Comparison of ENCODE assay signal across 10 cellular contexts in genomic region chr9:14372437-14373318, GRCh38. TPM values are rescaled to one million over a fixed set of nuclear protein-coding genes. Genes with fewer than 3 reads are reported as not detected.
A peak's percentile ranks its signal among the peaks of the same experiment; 100 is the strongest.
DNase-seq lines count a peak whose midpoint lies in the region; ATAC-seq, FAIRE-seq and TF ChIP-seq lines count a peak whose summit lies in the region.
"Had no signal": no experiment of that assay in that cellular context is flagged by ENCODE, and none has a peak within 500 bp of the region (broad histone marks: within the 10 kb centered on the region; RNA-seq: fewer than 3 reads in every experiment).

No MANE protein-coding gene starts in this region.

- no peaks in the 10 kb centered on the region for H3K9me3 ChIP-seq in left lung
- H3K9me3 ChIP-seq in small intestine (ENCODE audit: control insufficient read depth, low read depth), result no peaks in the 10 kb centered on the region

- no peaks in the 10 kb centered on the region for H3K36me3 ChIP-seq in bronchial epithelial cell (ENCODE audit: control insufficient read depth, insufficient read depth, low read length)
- no peaks in the 10 kb centered on the region for H3K36me3 ChIP-seq in left lung
- H3K36me3 ChIP-seq in small intestine (ENCODE audit: control insufficient read depth in 2 of 2, insufficient read depth in 2 of 2, low read length in 2 of 2), result no peaks in the 10 kb centered on the region

- H3K4me1 ChIP-seq in left lung, result peaks cover 0 to 12% of the 10 kb centered on the region in 2 donors
- peaks cover 0 to 3% of the 10 kb centered on the region in 2 donors for H3K4me1 ChIP-seq in small intestine (ENCODE audit: control insufficient read depth in 2 of 2, insufficient read depth in 1 of 2, low read depth in 1 of 2, low read length in 1 of 2)

- ATAC-seq in left lung (peak; percentile 95), HG02870 (IDR thresholded peaks at IDR 0.05; ENCODE audit: unreplicated experiment) (no peak), GM21717 (IDR thresholded peaks at IDR 0.05; ENCODE audit: unreplicated experiment) (no peak)

- 13 to 23% (median 14%) methylated on average over 4 of the region's 4 CpGs for WGBS in small intestine, 3 donors

- H3K27me3 ChIP-seq in bronchial epithelial cell (ENCODE audit: control insufficient read depth, insufficient read depth, low read length), result no peaks in the 10 kb centered on the region
- no peaks in the 10 kb centered on the region for H3K27me3 ChIP-seq in left lung
- H3K27me3 ChIP-seq in small intestine (ENCODE audit: control insufficient read depth in 2 of 2, insufficient read depth in 2 of 2, low read length in 2 of 2), result no peaks in the 10 kb centered on the region

- peak; percentile 13 for FAIRE-seq in HTR-8/SVneo (lab: Jason Lieb, UNC)
- FAIRE-seq in bronchial epithelial cell (lab: Jason Lieb, UNC), result no peak
- no peak for FAIRE-seq in small intestine (lab: Jason Lieb, UNC)
- FAIRE-seq in GM12892 (lab: Jason Lieb, UNC), result no peak
- FAIRE-seq: endometrium had no signal

- no peak for TF ChIP-seq POLR2A in GM12892 (IDR thresholded peaks at IDR 0.05; ENCODE audit: low read depth, low read length)

- intact Hi-C loops in left lung (cut with DNase I), result no loop called here

- peak; percentile 91 for DNase-seq in A172 (ENCODE audit: low spot score)
- peak; percentile 43 for DNase-seq in HTR-8/SVneo (ENCODE audit: insufficient read length, low spot score)
- DNase-seq in bronchial epithelial cell (ENCODE audit: low read depth), result peak; percentile 88
- DNase-seq in left lung, result peak in 1 of 2 donors; percentile 39
- DNase-seq in small intestine, result no peak
- no peak for DNase-seq in GM12892 (ENCODE audit: insufficient read length)

- H3K4me3 ChIP-seq in bronchial epithelial cell (ENCODE audit: low read depth, low read length), result no peak overlapping the region
- no peak overlapping the region for H3K4me3 ChIP-seq in left lung
- H3K4me3 ChIP-seq in small intestine (ENCODE audit: low read depth in 1 of 2, low read length in 2 of 2), result no peak overlapping the region

- TF ChIP-seq CTCF in bronchial epithelial cell (IDR thresholded peaks at IDR 0.05; ENCODE audit: insufficient read depth, low read length, severe bottlenecking) (no peak), left lung (IDR thresholded peaks at IDR 0.05) (no peak)

- peak overlapping the region; percentile 37 to 48 for H3K27ac ChIP-seq in left lung
- H3K27ac ChIP-seq in small intestine (ENCODE audit: low read depth in 1 of 2, low read length in 1 of 2), result no peak overlapping the region
- H3K27ac ChIP-seq: C4-2B had no signal

RNA-seq across cellular contexts. Expression of gene NFIB, which starts 58.7 kb away (rescaled TPM):
- total RNA-seq in A172 (2014; rRNA removed; shearing (Covaris generic)), result 4.7 and 5.6 TPM in 2 replicates
- total RNA-seq in bronchial epithelial cell (11.6 and 11.9 TPM in 2 replicates), left lung (10 to 100 TPM; 88.8 to 97.9 TPM)
- 10 to 100 TPM in 2 of 3 donors, 1 to 10 TPM in 1; 7.8 to 15.9 (median 11.2) TPM for polyA plus RNA-seq in small intestine
- not detected for polyA plus RNA-seq in GM12892 (2012; ENCODE audit: missing spikeins)

Comparison
In these comparisons a context has a peak if more than half of its experiments do, and no peak if none do; other contexts are left out.
1. DNase-seq: peak in A172 (single experiment), HTR-8/SVneo (single experiment) and bronchial epithelial cell (single experiment); none in small intestine (single experiment) and GM12892 (single experiment).
2. H3K27ac ChIP-seq: peak in left lung (2 of 2); none in small intestine (0 of 2).